10 cellular contexts compared by ENCODE assay signal in genomic region chr1:161864577-161864976, GRCh38.
DNase-seq lines count a peak whose midpoint lies in the region; ATAC-seq, FAIRE-seq and TF ChIP-seq lines count a peak whose summit lies in the region.
"Had no signal": no experiment of that assay in that cellular context is flagged by ENCODE, and none has a peak within 500 bp of the region (broad histone marks: within the 10 kb centered on the region; RNA-seq: fewer than 3 reads in every experiment).

No MANE protein-coding gene starts in this region.

- H3K27me3 ChIP-seq in GM23338 (ENCODE audit: insufficient read depth) (no peaks in the 10 kb centered on the region), K562 (ENCODE audit: control insufficient read depth in 2 of 2, insufficient read depth in 2 of 2, low read length in 2 of 2) (no peaks in the 10 kb centered on the region)

- peak; percentile 88 for FAIRE-seq in A204.1 (lab: Jason Lieb, UNC)
- FAIRE-seq in K562 (lab: Jason Lieb, UNC): no peak

- TF ChIP-seq CTCF in GM23338 (conservative IDR thresholded peaks at IDR 0.05; ENCODE audit: low read depth in 2 of 2) (peak; percentile 23 to 33; a peak in 3 of 4 replicates), K562 (IDR thresholded peaks at IDR 0.05 in 2 of 3, conservative IDR thresholded peaks at IDR 0.05 in 1 of 3; ENCODE audit: insufficient read depth in 2 of 3, low read depth in 1 of 3, low read length in 3 of 3) (peak in 1 of 3 experiments; percentile 46; a peak in 2 of 6 replicates)

- peak; percentile 31 to 34; a peak in 3 of 4 replicates for TF ChIP-seq RAD21 in K562 (CRISPR knock-in tag; conservative IDR thresholded peaks at IDR 0.05 in 1 of 2, IDR thresholded peaks at IDR 0.05 in 1 of 2)

- H3K36me3 ChIP-seq in GM23338 (ENCODE audit: insufficient read depth) (no peaks in the 10 kb centered on the region), K562 (ENCODE audit: control insufficient read depth, insufficient read depth, low read length) (peaks cover 34% of the 10 kb centered on the region; the same call in 2 of the 3 replicates)

- H2AFZ ChIP-seq in GM23338: no peak overlapping the region
- H2AFZ ChIP-seq in K562 (ENCODE audit: low read depth, low read length): no peak overlapping the region

- H3K4me3 Mint-ChIP-seq in GM23338: no peak overlapping the region
- no peak overlapping the region for H3K4me3 Mint-ChIP-seq in activated CD8-positive, alpha-beta memory T cell treated with anti-CD3 and anti-CD28 coated beads, Interleukin-2, amount 10 ng/mL, durations not matched to agents 7 days and 5 days
- H3K4me3 Mint-ChIP-seq: dendritic cell treated with granulocyte-macrophage colony-stimulating factor and Interleukin-4, amounts not matched to agents 40 ng/mL and 50 ng/mL, for 4 days had no signal

- POLR2A ChIA-PET in K562 (lab: Yijun Ruan, JAX): interaction anchor here (0.9 kb wide), 1 partner anchor 11 kb away, joined by 4 read pairs; no protein-coding TSS in a partner anchor

- no peaks in the 10 kb centered on the region for H3K36me3 Mint-ChIP-seq in GM23338 (ENCODE audit: low read depth)
- peaks cover 22% of the 10 kb centered on the region for H3K36me3 Mint-ChIP-seq in activated CD8-positive, alpha-beta memory T cell treated with anti-CD3 and anti-CD28 coated beads, Interleukin-2, amount 10 ng/mL, durations not matched to agents 7 days and 5 days

- no peaks in the 10 kb centered on the region for H3K9me2 ChIP-seq in GM23338 (ENCODE audit: insufficient read depth)

- H3K9me3 Mint-ChIP-seq in GM23338: no peaks in the 10 kb centered on the region
- H3K9me3 Mint-ChIP-seq in activated CD8-positive, alpha-beta memory T cell treated with anti-CD3 and anti-CD28 coated beads, Interleukin-2, amount 10 ng/mL, durations not matched to agents 7 days and 5 days (ENCODE audit: low read depth): no peaks in the 10 kb centered on the region
- H3K9me3 Mint-ChIP-seq: dendritic cell treated with granulocyte-macrophage colony-stimulating factor and Interleukin-4, amounts not matched to agents 40 ng/mL and 50 ng/mL, for 4 days had no signal

- DNase-seq in GM23338 (ENCODE audit: low spot score) (no peak), K562 (ENCODE audit: extremely low read depth in 1 of 4, low spot score in 3 of 4) (no peak), hepatic stellate cell (ENCODE audit: low spot score) (peak; percentile 4), AG08396 (ENCODE audit: low spot score) (no peak), RKO (ENCODE audit: low spot score) (no peak)
- no peak for DNase-seq in activated CD8-positive, alpha-beta memory T cell treated with anti-CD3 and anti-CD28 coated beads, Interleukin-2, amount 10 ng/mL, durations not matched to agents 7 days and 5 days
- DNase-seq: NCI-H510A had no signal

- no peaks in the 10 kb centered on the region for H4K20me1 ChIP-seq in GM23338 (replicated peaks; ENCODE audit: insufficient read depth)
- H4K20me1 ChIP-seq in K562 (replicated peaks; ENCODE audit: control insufficient read depth, insufficient read depth, low read length): no peaks in the 10 kb centered on the region

- H3K4me2 ChIP-seq in GM23338: no peak overlapping the region
- no peak overlapping the region for H3K4me2 ChIP-seq in K562 (ENCODE audit: insufficient read depth, low read length)

- H3K79me2 ChIP-seq in GM23338 (replicated peaks; ENCODE audit: insufficient read depth) (no peaks in the 10 kb centered on the region), K562 (ENCODE audit: control insufficient read depth, insufficient read depth, low read length) (no peaks in the 10 kb centered on the region)

- no peaks in the 10 kb centered on the region for H3K9me3 ChIP-seq in K562 (replicated peaks; ENCODE audit: control insufficient read depth, insufficient read depth, low read depth, low read length)

- CTCF ChIA-PET in K562 (lab: Yijun Ruan, JAX; ENCODE audit: low intra/inter-chr PET ratio): interaction anchor here (0.6 to 1.6 kb wide), 3 partner anchors 19 to 172 kb away, joined by 3 to 20 read pairs (median 4); no protein-coding TSS in a partner anchor
- CTCF ChIA-PET in activated CD8-positive, alpha-beta memory T cell treated with anti-CD3 and anti-CD28 coated beads, Interleukin-2, amount 10 ng/mL, durations not matched to agents 7 days and 5 days (lab: Charles Lee): interaction anchor here (0.9 kb wide), 1 partner anchor 173 kb away, joined by 4 read pairs; no protein-coding TSS in a partner anchor

- ATAC-seq in GM23338 (no peak), K562 (peak; percentile 66; the same call in 2 of the 3 replicates), GM21367 (IDR thresholded peaks at IDR 0.05; ENCODE audit: unreplicated experiment) (no peak)
- ATAC-seq in activated CD8-positive, alpha-beta memory T cell treated with anti-CD3 and anti-CD28 coated beads, Interleukin-2, amount 10 ng/mL, durations not matched to agents 7 days and 5 days: no peak

- H3K9ac ChIP-seq in K562 (ENCODE audit: insufficient read depth in 1 of 2, low read depth in 2 of 2, low read length in 2 of 2): no peak overlapping the region

- H3K4me1 Mint-ChIP-seq in GM23338: no peaks in the 10 kb centered on the region
- H3K4me1 Mint-ChIP-seq in activated CD8-positive, alpha-beta memory T cell treated with anti-CD3 and anti-CD28 coated beads, Interleukin-2, amount 10 ng/mL, durations not matched to agents 7 days and 5 days: no peaks in the 10 kb centered on the region

- H3K27ac Mint-ChIP-seq in GM23338: no peak overlapping the region
- no peak overlapping the region for H3K27ac Mint-ChIP-seq in activated CD8-positive, alpha-beta memory T cell treated with anti-CD3 and anti-CD28 coated beads, Interleukin-2, amount 10 ng/mL, durations not matched to agents 7 days and 5 days
- H3K27ac Mint-ChIP-seq: dendritic cell treated with granulocyte-macrophage colony-stimulating factor and Interleukin-4, amounts not matched to agents 40 ng/mL and 50 ng/mL, for 4 days had no signal

- intact Hi-C loops in K562 (cut with micrococcal nuclease): no loop called here

- no peak for TF ChIP-seq POLR2A in K562 (conservative IDR thresholded peaks at IDR 0.05)

- BruUV-seq in K562 (replicated peaks; lab: Mats Ljungman, UMichigan): no TSS peak

- WGBS in K562 (ENCODE audit: insufficient coverage, low coverage, missing lambda C conversion rate): 100% methylated on average over 1 of the region's 1 CpG

- no peaks in the 10 kb centered on the region for H3K9me1 ChIP-seq in K562 (ENCODE audit: control insufficient read depth, insufficient read depth, low read length)

- no peaks in the 10 kb centered on the region for H3K4me1 ChIP-seq in GM23338 (ENCODE audit: insufficient read depth)
- no peaks in the 10 kb centered on the region for H3K4me1 ChIP-seq in K562 (replicated peaks in 1 of 2; ENCODE audit: control insufficient read depth in 2 of 2, insufficient read depth in 2 of 2, low read length in 2 of 2)

- no peak for TF ChIP-seq EP300 in K562 (IDR thresholded peaks at IDR 0.05; ENCODE audit: low read length)

- no peaks in the 10 kb centered on the region for H3K27me3 Mint-ChIP-seq in GM23338 (ENCODE audit: insufficient read depth, low read depth, poor library complexity)
- no peaks in the 10 kb centered on the region for H3K27me3 Mint-ChIP-seq in activated CD8-positive, alpha-beta memory T cell treated with anti-CD3 and anti-CD28 coated beads, Interleukin-2, amount 10 ng/mL, durations not matched to agents 7 days and 5 days
- H3K27me3 Mint-ChIP-seq: dendritic cell treated with granulocyte-macrophage colony-stimulating factor and Interleukin-4, amounts not matched to agents 40 ng/mL and 50 ng/mL, for 4 days had no signal

- H3K27ac ChIP-seq in GM23338 (ENCODE audit: low read depth): no peak overlapping the region
- H3K27ac ChIP-seq in K562 (ENCODE audit: extremely low read depth, low read depth, low read length): no peak overlapping the region

- no peak overlapping the region for H3K4me3 ChIP-seq in GM23338
- H3K4me3 ChIP-seq in K562: no peak overlapping the region

- no peaks in the 10 kb centered on the region for H3F3A ChIP-seq in GM23338 (replicated peaks; ENCODE audit: low read depth)

- in situ Hi-C loops in K562 (cut with MboI): no loop called here

TF ChIP-seq in GM23338, 12 proteins besides CTCF, POLR2A, EP300 and RAD21 (continues in another document):
- TF ChIP-seq POLR2AphosphoS5 (IDR thresholded peaks at IDR 0.05; ENCODE audit: low read depth): no peak
- no peak for TF ChIP-seq JUNB (IDR thresholded peaks at IDR 0.05; ENCODE audit: unreplicated experiment)
- no peak for TF ChIP-seq EZH2 (IDR thresholded peaks at IDR 0.05; ENCODE audit: low read depth, unreplicated experiment)

TF ChIP-seq in K562, 482 proteins besides CTCF, POLR2A, EP300 and RAD21 (continues in another document):
- TF ChIP-seq CHD4 (IDR thresholded peaks at IDR 0.05; ENCODE audit: insufficient read depth, insufficient replicate concordance, low read depth, low read length, poor library complexity, severe bottlenecking): no peak
- TF ChIP-seq U2AF1 (optimal IDR thresholded peaks at IDR 0.05; ENCODE audit: low read depth, low read length): no peak
- TF ChIP-seq, protein P1, sequence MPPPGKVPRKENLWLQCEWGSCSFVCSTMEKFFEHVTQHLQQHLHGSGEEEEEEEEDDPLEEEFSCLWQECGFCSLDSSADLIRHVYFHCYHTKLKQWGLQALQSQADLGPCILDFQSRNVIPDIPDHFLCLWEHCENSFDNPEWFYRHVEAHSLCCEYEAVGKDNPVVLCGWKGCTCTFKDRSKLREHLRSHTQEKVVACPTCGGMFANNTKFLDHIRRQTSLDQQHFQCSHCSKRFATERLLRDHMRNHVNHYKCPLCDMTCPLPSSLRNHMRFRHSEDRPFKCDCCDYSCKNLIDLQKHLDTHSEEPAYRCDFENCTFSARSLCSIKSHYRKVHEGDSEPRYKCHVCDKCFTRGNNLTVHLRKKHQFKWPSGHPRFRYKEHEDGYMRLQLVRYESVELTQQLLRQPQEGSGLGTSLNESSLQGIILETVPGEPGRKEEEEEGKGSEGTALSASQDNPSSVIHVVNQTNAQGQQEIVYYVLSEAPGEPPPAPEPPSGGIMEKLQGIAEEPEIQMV (tag; conservative IDR thresholded peaks at IDR 0.05; ENCODE audit: low read depth): no peak
- TF ChIP-seq BDP1 (IDR thresholded peaks at IDR 0.05; ENCODE audit: insufficient read depth, insufficient read length): no peak
- TF ChIP-seq ZBTB7A (IDR thresholded peaks at IDR 0.05; ENCODE audit: borderline replicate concordance, control insufficient read depth, low read depth, low read length): no peak
- TF ChIP-seq, protein P2, sequence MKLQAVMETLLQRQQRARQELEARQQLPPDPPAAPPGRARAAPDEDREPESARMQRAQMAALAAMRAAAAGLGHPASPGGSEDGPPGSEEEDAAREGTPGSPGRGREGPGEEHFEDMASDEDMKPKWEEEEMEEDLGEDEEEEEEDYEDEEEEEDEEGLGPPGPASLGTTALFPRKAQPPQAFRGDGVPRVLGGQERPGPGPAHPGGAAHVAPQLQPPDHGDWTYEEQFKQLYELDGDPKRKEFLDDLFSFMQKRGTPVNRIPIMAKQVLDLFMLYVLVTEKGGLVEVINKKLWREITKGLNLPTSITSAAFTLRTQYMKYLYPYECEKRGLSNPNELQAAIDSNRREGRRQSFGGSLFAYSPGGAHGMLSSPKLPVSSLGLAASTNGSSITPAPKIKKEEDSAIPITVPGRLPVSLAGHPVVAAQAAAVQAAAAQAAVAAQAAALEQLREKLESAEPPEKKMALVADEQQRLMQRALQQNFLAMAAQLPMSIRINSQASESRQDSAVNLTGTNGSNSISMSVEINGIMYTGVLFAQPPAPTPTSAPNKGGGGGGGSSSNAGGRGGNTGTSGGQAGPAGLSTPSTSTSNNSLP (IDR thresholded peaks at IDR 0.05; ENCODE audit: borderline replicate concordance, low read depth, low read length): no peak
